In genomic region chr1:1916882-1917281, GRCh38 we compare ENCODE assay signal across 21 cellular contexts. TPM values are rescaled to one million over a fixed set of nuclear protein-coding genes. Genes with fewer than 3 reads are reported as not detected.
DNase-seq lines count a peak whose midpoint lies in the region; ATAC-seq, FAIRE-seq and TF ChIP-seq lines count a peak whose summit lies in the region.
"Had no signal": no experiment of that assay in that cellular context is flagged by ENCODE, and none has a peak within 500 bp of the region (broad histone marks: within the 10 kb centered on the region; RNA-seq: fewer than 3 reads in every experiment).

No MANE protein-coding gene starts in this region.

- H3K27ac ChIP-seq in CD4-positive, alpha-beta T cell (ENCODE audit: low read depth, low read length) = no peak overlapping the region
- H3K27ac ChIP-seq in kidney (ENCODE audit: low read depth in 2 of 2, low read length in 2 of 2) (no peak overlapping the region), skeletal muscle tissue (ENCODE audit: low read depth, low read length) (peak overlapping the region; percentile 91)
- H3K27ac ChIP-seq: BLaER1, PC-9 had no signal

- no peak for TF ChIP-seq CTCF in CD4-positive, alpha-beta T cell (IDR thresholded peaks at IDR 0.05)
- TF ChIP-seq CTCF in kidney (IDR thresholded peaks at IDR 0.05; ENCODE audit: borderline replicate concordance, extremely low read depth, insufficient read depth) (no peak), Calu3 (IDR thresholded peaks at IDR 0.05; ENCODE audit: unreplicated experiment) (no peak)

- DNase-seq in activated CD4-positive, alpha-beta memory T cell treated with anti-CD3 and anti-CD28 coated beads for 36 hours = no peak
- DNase-seq in activated CD4-positive, alpha-beta memory T cell treated with anti-CD3 and anti-CD28 coated beads, Interleukin-2, amount 10 ng/mL, durations not matched to agents 7 days and 5 days = no peak
- no peak for DNase-seq in CD4-positive, alpha-beta T cell
- DNase-seq in kidney = peak; percentile 66
- DNase-seq in activated naive CD8-positive, alpha-beta T cell treated with anti-CD3 and anti-CD28 coated beads, Interleukin-2, amount 50 U/mL, for 24 hours = no peak
- no peak for DNase-seq in KG1 (lab: John Stamatoyannopoulos, UW)
- DNase-seq in Calu3 = no peak
- DNase-seq: DMS 273 treated with DMSO at 0.1 percent for 48 hours, EL, Karpas-422, MG63, NCI-H1092, NCI-H2081 treated with DMSO at 0.1 percent for 48 hours, NCI-H2227 treated with DMSO at 0.1 percent for 48 hours, NCI-H524, PC-9 had no signal

- POLR2A ChIA-PET in activated CD4-positive, alpha-beta memory T cell treated with anti-CD3 and anti-CD28 coated beads for 36 hours (lab: Charles Lee) = no interaction called here
- POLR2A ChIA-PET in activated CD4-positive, alpha-beta memory T cell treated with anti-CD3 and anti-CD28 coated beads, Interleukin-2, amount 10 ng/mL, durations not matched to agents 7 days and 5 days (lab: Charles Lee) = no interaction called here
- POLR2A ChIA-PET in CD4-positive, alpha-beta T cell (lab: Charles Lee) = no interaction called here

- H3K9me3 Mint-ChIP-seq in activated CD4-positive, alpha-beta memory T cell treated with anti-CD3 and anti-CD28 coated beads for 36 hours = no peaks in the 10 kb centered on the region
- no peaks in the 10 kb centered on the region for H3K9me3 Mint-ChIP-seq in activated CD4-positive, alpha-beta memory T cell treated with anti-CD3 and anti-CD28 coated beads, Interleukin-2, amount 10 ng/mL, durations not matched to agents 7 days and 5 days
- H3K9me3 Mint-ChIP-seq in CD4-positive, alpha-beta T cell = no peaks in the 10 kb centered on the region
- no peaks in the 10 kb centered on the region for H3K9me3 Mint-ChIP-seq in activated naive CD8-positive, alpha-beta T cell treated with anti-CD3 and anti-CD28 coated beads, Interleukin-2, amount 50 U/mL, for 24 hours
- no peaks in the 10 kb centered on the region for H3K9me3 Mint-ChIP-seq in Calu3 (ENCODE audit: low read depth, unreplicated experiment)

- H3K4me3 ChIP-seq in kidney (ENCODE audit: low read length in 2 of 2) = no peak overlapping the region
- H3K4me3 ChIP-seq in skeletal muscle tissue (ENCODE audit: low read length in 3 of 3) = peak overlapping the region in 2 of 3 donors; percentile 41 to 65
- H3K4me3 ChIP-seq: BLaER1, MG63, PC-9 had no signal

- no peak overlapping the region for H3K27ac Mint-ChIP-seq in activated CD4-positive, alpha-beta memory T cell treated with anti-CD3 and anti-CD28 coated beads for 36 hours
- H3K27ac Mint-ChIP-seq in activated CD4-positive, alpha-beta memory T cell treated with anti-CD3 and anti-CD28 coated beads, Interleukin-2, amount 10 ng/mL, durations not matched to agents 7 days and 5 days = no peak overlapping the region
- no peak overlapping the region for H3K27ac Mint-ChIP-seq in CD4-positive, alpha-beta T cell
- H3K27ac Mint-ChIP-seq in activated naive CD8-positive, alpha-beta T cell treated with anti-CD3 and anti-CD28 coated beads, Interleukin-2, amount 50 U/mL, for 24 hours = no peak overlapping the region
- no peak overlapping the region for H3K27ac Mint-ChIP-seq in Calu3 (ENCODE audit: unreplicated experiment)

- H3K27me3 Mint-ChIP-seq in activated CD4-positive, alpha-beta memory T cell treated with anti-CD3 and anti-CD28 coated beads for 36 hours = peaks cover 1% of the 10 kb centered on the region
- H3K27me3 Mint-ChIP-seq in activated CD4-positive, alpha-beta memory T cell treated with anti-CD3 and anti-CD28 coated beads, Interleukin-2, amount 10 ng/mL, durations not matched to agents 7 days and 5 days = peaks cover 3% of the 10 kb centered on the region
- no peaks in the 10 kb centered on the region for H3K27me3 Mint-ChIP-seq in CD4-positive, alpha-beta T cell
- no peaks in the 10 kb centered on the region for H3K27me3 Mint-ChIP-seq in activated naive CD8-positive, alpha-beta T cell treated with anti-CD3 and anti-CD28 coated beads, Interleukin-2, amount 50 U/mL, for 24 hours
- peaks cover 13% of the 10 kb centered on the region for H3K27me3 Mint-ChIP-seq in Calu3 (ENCODE audit: unreplicated experiment)

- ATAC-seq in CD4-positive, alpha-beta T cell (ENCODE audit: poor library complexity) = no peak
- no peak for ATAC-seq in activated naive CD8-positive, alpha-beta T cell treated with anti-CD3 and anti-CD28 coated beads, Interleukin-2, amount 50 U/mL, for 24 hours

- H3K36me3 Mint-ChIP-seq in activated CD4-positive, alpha-beta memory T cell treated with anti-CD3 and anti-CD28 coated beads for 36 hours = no peaks in the 10 kb centered on the region
- no peaks in the 10 kb centered on the region for H3K36me3 Mint-ChIP-seq in activated CD4-positive, alpha-beta memory T cell treated with anti-CD3 and anti-CD28 coated beads, Interleukin-2, amount 10 ng/mL, durations not matched to agents 7 days and 5 days (ENCODE audit: low read depth)
- no peaks in the 10 kb centered on the region for H3K36me3 Mint-ChIP-seq in CD4-positive, alpha-beta T cell (ENCODE audit: low read depth)
- H3K36me3 Mint-ChIP-seq in activated naive CD8-positive, alpha-beta T cell treated with anti-CD3 and anti-CD28 coated beads, Interleukin-2, amount 50 U/mL, for 24 hours (ENCODE audit: low read depth) = no peaks in the 10 kb centered on the region
- peaks cover 14% of the 10 kb centered on the region for H3K36me3 Mint-ChIP-seq in Calu3 (ENCODE audit: insufficient read depth, unreplicated experiment)

- no peaks in the 10 kb centered on the region for H3K27me3 ChIP-seq in CD4-positive, alpha-beta T cell (ENCODE audit: control insufficient read depth, insufficient read depth, low read length)
- peaks cover 0 to 5% (median 0%) of the 10 kb centered on the region in 3 donors for H3K27me3 ChIP-seq in skeletal muscle tissue (ENCODE audit: control insufficient read depth in 3 of 3, insufficient read depth in 3 of 3, low read length in 3 of 3)
- H3K27me3 ChIP-seq: MG63 had no signal

- H3K9ac ChIP-seq in kidney (ENCODE audit: low read length in 2 of 2) (no peak overlapping the region), skeletal muscle tissue (ENCODE audit: low read depth in 1 of 3, low read length in 3 of 3) (peak overlapping the region; percentile 70 to 92 (median 77))
- H3K9ac ChIP-seq: BLaER1 had no signal

- H3K36me3 ChIP-seq in kidney (ENCODE audit: control insufficient read depth in 1 of 2, insufficient read depth in 2 of 2, low read length in 2 of 2) (no peaks in the 10 kb centered on the region), skeletal muscle tissue (ENCODE audit: control insufficient read depth in 3 of 3, insufficient read depth in 3 of 3, low read length in 3 of 3) (no peaks in the 10 kb centered on the region)
- H3K36me3 ChIP-seq: BLaER1, MG63 had no signal

- H3K4me1 ChIP-seq in kidney (ENCODE audit: control insufficient read depth in 1 of 2, insufficient read depth in 1 of 2, low read depth in 1 of 2, low read length in 2 of 2) (peaks cover 7% of the 10 kb centered on the region in 2 donors), skeletal muscle tissue (ENCODE audit: control insufficient read depth in 3 of 3, insufficient read depth in 3 of 3, low read length in 3 of 3) (peaks cover 50 to 59% (median 56%) of the 10 kb centered on the region in 3 donors)

- H3K4me1 Mint-ChIP-seq in activated CD4-positive, alpha-beta memory T cell treated with anti-CD3 and anti-CD28 coated beads for 36 hours (ENCODE audit: low read depth) = peaks cover 2% of the 10 kb centered on the region
- H3K4me1 Mint-ChIP-seq in activated CD4-positive, alpha-beta memory T cell treated with anti-CD3 and anti-CD28 coated beads, Interleukin-2, amount 10 ng/mL, durations not matched to agents 7 days and 5 days = peaks cover 4% of the 10 kb centered on the region
- H3K4me1 Mint-ChIP-seq in CD4-positive, alpha-beta T cell (ENCODE audit: low read depth) = peaks cover 4% of the 10 kb centered on the region
- peaks cover 2% of the 10 kb centered on the region for H3K4me1 Mint-ChIP-seq in activated naive CD8-positive, alpha-beta T cell treated with anti-CD3 and anti-CD28 coated beads, Interleukin-2, amount 50 U/mL, for 24 hours
- no peaks in the 10 kb centered on the region for H3K4me1 Mint-ChIP-seq in Calu3 (ENCODE audit: low read depth, unreplicated experiment)

- intact Hi-C loops in activated CD4-positive, alpha-beta memory T cell treated with anti-CD3 and anti-CD28 coated beads for 36 hours (cut with micrococcal nuclease) = loop anchor here (10.0 kb wide), 2 partner anchors 378 to 498 kb away; partner anchors contain the start of gene PEX10
- intact Hi-C loops in CD4-positive, alpha-beta T cell (cut with DNase I, micrococcal nuclease) = loop anchor here in 1 of 2 experiments (5.0 kb wide), 1 partner anchor 215 kb away; no protein-coding TSS in a partner anchor
- intact Hi-C loops in kidney (cut with DNase I) = no loop called here
- intact Hi-C loops in Calu3 (cut with micrococcal nuclease; ENCODE audit: unreplicated experiment) = no loop called here

- CTCF ChIA-PET in activated CD4-positive, alpha-beta memory T cell treated with anti-CD3 and anti-CD28 coated beads for 36 hours (lab: Charles Lee) = interaction anchor here (1.1 kb wide), 1 partner anchor 128 kb away, joined by 3 read pairs; no protein-coding TSS in a partner anchor
- CTCF ChIA-PET in activated CD4-positive, alpha-beta memory T cell treated with anti-CD3 and anti-CD28 coated beads, Interleukin-2, amount 10 ng/mL, durations not matched to agents 7 days and 5 days (lab: Charles Lee) = no interaction called here
- CTCF ChIA-PET in CD4-positive, alpha-beta T cell (lab: Charles Lee) = interaction anchor here (1.3 kb wide), 1 partner anchor 8 kb away, joined by 5 read pairs; no protein-coding TSS in a partner anchor
- CTCF ChIA-PET in Calu3 (lab: Charles Lee) = no interaction called here

- H3K9me3 ChIP-seq in CD4-positive, alpha-beta T cell (ENCODE audit: control insufficient read depth, low read length) = no peaks in the 10 kb centered on the region
- H3K9me3 ChIP-seq in kidney (ENCODE audit: control insufficient read depth in 1 of 2, low read length in 2 of 2) (no peaks in the 10 kb centered on the region), skeletal muscle tissue (ENCODE audit: control insufficient read depth in 3 of 3, low read length in 3 of 3) (no peaks in the 10 kb centered on the region)
- H3K9me3 ChIP-seq: BLaER1, MG63 had no signal

- FAIRE-seq in kidney (lab: Jason Lieb, UNC) = no peak
- FAIRE-seq: GM19239, H54 had no signal

- H3K4me3 Mint-ChIP-seq in activated CD4-positive, alpha-beta memory T cell treated with anti-CD3 and anti-CD28 coated beads for 36 hours = peak overlapping the region; percentile 26
- no peak overlapping the region for H3K4me3 Mint-ChIP-seq in activated CD4-positive, alpha-beta memory T cell treated with anti-CD3 and anti-CD28 coated beads, Interleukin-2, amount 10 ng/mL, durations not matched to agents 7 days and 5 days
- H3K4me3 Mint-ChIP-seq in CD4-positive, alpha-beta T cell = peak overlapping the region; percentile 51
- no peak overlapping the region for H3K4me3 Mint-ChIP-seq in activated naive CD8-positive, alpha-beta T cell treated with anti-CD3 and anti-CD28 coated beads, Interleukin-2, amount 50 U/mL, for 24 hours
- H3K4me3 Mint-ChIP-seq in Calu3 (ENCODE audit: low read depth, unreplicated experiment) = no peak overlapping the region

- no TSS peak for BruUV-seq in Calu3 (replicated peaks; lab: Mats Ljungman, UMichigan)

RNA-seq across cellular contexts. Expression of gene CALML6, which starts 1.8 kb away (rescaled TPM):
- under 1 TPM; 0.26 to 0.27 TPM for total RNA-seq in activated CD4-positive, alpha-beta memory T cell treated with anti-CD3 and anti-CD28 coated beads for 36 hours
- under 1 TPM; 0.25 to 0.38 TPM for total RNA-seq in activated CD4-positive, alpha-beta memory T cell treated with anti-CD3 and anti-CD28 coated beads, Interleukin-2, amount 10 ng/mL, durations not matched to agents 7 days and 5 days
- total RNA-seq in CD4-positive, alpha-beta T cell = under 1 TPM; 0.47 to 0.69 TPM
- total RNA-seq in kidney (0.13 TPM), skeletal muscle tissue (191 TPM), Calu3 (2022) (0.59 and 1.3 TPM in 2 replicates)
- 1.2 TPM for polyA plus RNA-seq in kidney (ENCODE audit: insufficient read depth, low read depth, low replicate concordance)
- total RNA-seq: A172 had no signal

RNA-seq across cellular contexts. Expression of gene TMEM52, which starts 2.2 kb away (rescaled TPM):
- total RNA-seq in activated CD4-positive, alpha-beta memory T cell treated with anti-CD3 and anti-CD28 coated beads for 36 hours = under 1 TPM; 0.33 to 0.34 TPM
- total RNA-seq in activated CD4-positive, alpha-beta memory T cell treated with anti-CD3 and anti-CD28 coated beads, Interleukin-2, amount 10 ng/mL, durations not matched to agents 7 days and 5 days = not detected
- 1 to 10 TPM in 1 of 2 experiments, under 1 TPM in 1; 0.49 to 1.9 TPM for total RNA-seq in CD4-positive, alpha-beta T cell
- total RNA-seq in kidney = 0.50 TPM
- polyA plus RNA-seq in kidney (ENCODE audit: insufficient read depth, low read depth, low replicate concordance) = 5.1 TPM
- 21.9 TPM for total RNA-seq in skeletal muscle tissue
- total RNA-seq in Calu3 (2022) = 0.64 and 1.1 TPM in 2 replicates
- total RNA-seq: A172 had no signal

RNA-seq across cellular contexts. Expression of gene GNB1, which starts 26.0 kb away (rescaled TPM):
- total RNA-seq in activated CD4-positive, alpha-beta memory T cell treated with anti-CD3 and anti-CD28 coated beads for 36 hours = 100 to 1,000 TPM; 396 to 403 TPM
- total RNA-seq in activated CD4-positive, alpha-beta memory T cell treated with anti-CD3 and anti-CD28 coated beads, Interleukin-2, amount 10 ng/mL, durations not matched to agents 7 days and 5 days = 100 to 1,000 TPM; 428 to 431 TPM
- total RNA-seq in CD4-positive, alpha-beta T cell = 100 to 1,000 TPM; 138 to 149 TPM
- total RNA-seq in kidney (347 TPM), skeletal muscle tissue (61.6 TPM), Calu3 (2022) (251 and 252 TPM in 2 replicates)
- polyA plus RNA-seq in kidney (ENCODE audit: insufficient read depth, low read depth, low replicate concordance) = 144 TPM

Comparison
In these comparisons a context has a peak if more than half of its experiments do, and no peak if none do; other contexts are left out.
1. H3K4me3 Mint-ChIP-seq: peak in activated CD4-positive, alpha-beta memory T cell treated with anti-CD3 and anti-CD28 coated beads for 36 hours (single experiment) and CD4-positive, alpha-beta T cell (single experiment); none in activated CD4-positive, alpha-beta memory T cell treated with anti-CD3 and anti-CD28 coated beads, Interleukin-2, amount 10 ng/mL, durations not matched to agents 7 days and 5 days (single experiment), activated naive CD8-positive, alpha-beta T cell treated with anti-CD3 and anti-CD28 coated beads, Interleukin-2, amount 50 U/mL, for 24 hours (single experiment) and Calu3 (single experiment).
2. CTCF ChIA-PET loops: an anchor here in activated CD4-positive, alpha-beta memory T cell treated with anti-CD3 and anti-CD28 coated beads for 36 hours (1.1 kb wide) and CD4-positive, alpha-beta T cell (1.3 kb wide); none called in activated CD4-positive, alpha-beta memory T cell treated with anti-CD3 and anti-CD28 coated beads, Interleukin-2, amount 10 ng/mL, durations not matched to agents 7 days and 5 days and Calu3.
3. H3K4me3 ChIP-seq: peak in skeletal muscle tissue (2 of 3); none in kidney (0 of 2).
4. H3K9ac ChIP-seq: peak in skeletal muscle tissue (3 of 3); none in kidney (0 of 2).
5. RNA of gene CALML6, which starts 1.8 kb away (total RNA-seq): 191 TPM in skeletal muscle tissue (single experiment); 0.47 to 0.69 TPM in CD4-positive, alpha-beta T cell, 0.59 to 1.3 TPM in Calu3, 0.25 to 0.38 TPM in activated CD4-positive, alpha-beta memory T cell treated with anti-CD3 and anti-CD28 coated beads, Interleukin-2, amount 10 ng/mL, durations not matched to agents 7 days and 5 days, 0.26 to 0.27 TPM in activated CD4-positive, alpha-beta memory T cell treated with anti-CD3 and anti-CD28 coated beads for 36 hours and 0.13 TPM in kidney (single experiment); every median in the first group is over 10 times any median in the second.